7 cellular contexts compared by ENCODE assay signal in the genomic region with DNA sequence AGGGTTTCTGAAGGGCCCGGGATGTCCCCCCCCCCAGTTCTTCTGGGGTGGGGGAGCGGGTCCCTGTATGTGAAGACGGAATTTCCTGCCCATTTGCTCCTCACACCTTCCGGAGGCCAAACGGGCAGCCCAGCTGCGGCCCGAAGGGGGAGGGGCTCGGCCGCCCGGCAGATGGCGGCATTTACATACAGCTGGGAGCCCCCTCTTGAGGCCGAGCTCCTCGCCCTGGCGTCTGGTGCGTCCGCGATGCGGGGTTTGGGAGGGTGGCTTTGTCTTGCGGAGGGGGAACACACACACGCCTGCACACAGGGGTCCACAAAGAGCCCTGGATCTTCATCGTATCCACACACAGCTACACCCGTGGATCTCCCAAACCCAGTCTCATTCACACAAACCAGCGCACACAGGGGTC. TPM values are rescaled to one million over a fixed set of nuclear protein-coding genes. Genes with fewer than 3 reads are reported as not detected.
A peak's percentile ranks its signal among the peaks of the same experiment; 100 is the strongest.
DNase-seq lines count a peak whose midpoint lies in the region; FAIRE-seq and TF ChIP-seq lines count a peak whose summit lies in the region.

No MANE protein-coding gene starts in this region.

- in situ Hi-C loops in SK-MEL-5 (cut with HindIII; ENCODE audit: low pct_unique_long_range_greater_than_20kb, low sequenced_read_pairs): no loop called here

- no peaks in the 10 kb centered on the region for H4K20me1 ChIP-seq in endothelial cell of umbilical vein (replicated peaks; ENCODE audit: control insufficient read depth, extremely low read depth, insufficient read depth, low read length)

- peak overlapping the region; percentile 61 for H3K4me2 ChIP-seq in endothelial cell of umbilical vein (ENCODE audit: insufficient read depth, low read length)

- BruUV-seq in endothelial cell of umbilical vein (replicated peaks; lab: Mats Ljungman, UMichigan): no TSS peak

- H3K9me3 ChIP-seq in endothelial cell of umbilical vein (replicated peaks; ENCODE audit: control insufficient read depth, insufficient read depth, low read length): no peaks in the 10 kb centered on the region
- H3K9me3 ChIP-seq in neuron (ENCODE audit: low read length): no peaks in the 10 kb centered on the region

- peak; percentile 24 for FAIRE-seq in endothelial cell of umbilical vein (lab: Jason Lieb, UNC)

- H3K4me3 ChIP-seq in NB4 (ENCODE audit: low read depth, low read length) (peak overlapping the region; percentile 28), endothelial cell of umbilical vein (replicated peaks in 1 of 3; ENCODE audit: insufficient read depth in 1 of 3, low read depth in 1 of 3, low read length in 3 of 3) (peak overlapping the region in 2 of 3 experiments; percentile 9 to 19), neuron (ENCODE audit: low read length) (peak overlapping the region; percentile 29)

- intact Hi-C loops in endothelial cell of umbilical vein (cut with micrococcal nuclease): loop anchor here (1.0 to 2.0 kb wide), 2 partner anchors 17 to 34 kb away; partner anchors contain the start of genes EID2B and TIMM50

- H2AFZ ChIP-seq in endothelial cell of umbilical vein (ENCODE audit: low read depth, low read length): peak overlapping the region; percentile 68
- H2AFZ ChIP-seq in neuron (ENCODE audit: low read depth, low read length): peak overlapping the region; percentile 30

- CTCF ChIA-PET in GM10248 (lab: Yijun Ruan, JAX): interaction anchor here (0.6 to 1.7 kb wide), 6 partner anchors 8 to 112 kb away, joined by 3 to 6 read pairs (median 3); partner anchors contain the start of gene EID2B
- CTCF ChIA-PET in endothelial cell of umbilical vein (lab: Charles Lee): interaction anchor here (0.7 to 2.2 kb wide), 15 partner anchors 10 to 294 kb away, joined by 3 to 14 read pairs (median 4); partner anchors contain the start of genes EID2 and EID2B

- TF ChIP-seq CTCF in GM10248 (IDR thresholded peaks at IDR 0.05; ENCODE audit: control extremely low read depth, extremely low read depth, low read depth, missing control alignments) (peak; percentile 45), NB4 (IDR thresholded peaks at IDR 0.05; ENCODE audit: low read depth, low read length) (peak; percentile 16), endothelial cell of umbilical vein (IDR thresholded peaks at IDR 0.05; ENCODE audit: extremely low read depth in 1 of 2, insufficient read depth in 1 of 2, low read depth in 1 of 2, low read length in 2 of 2) (peak; percentile 34 to 56)

- H3K9ac ChIP-seq in endothelial cell of umbilical vein (replicated peaks; ENCODE audit: extremely low read depth, insufficient read depth, low read length): no peak overlapping the region

- no peaks in the 10 kb centered on the region for H3K9me1 ChIP-seq in endothelial cell of umbilical vein (replicated peaks; ENCODE audit: control insufficient read depth, extremely low read depth, insufficient read depth, low read length)

- H3K79me2 ChIP-seq in endothelial cell of umbilical vein (ENCODE audit: control insufficient read depth, insufficient read depth, low read length): no peaks in the 10 kb centered on the region

- TF ChIP-seq POLR2A in NB4 (IDR thresholded peaks at IDR 0.05; ENCODE audit: extremely low read depth, insufficient read length) (no peak), endothelial cell of umbilical vein (IDR thresholded peaks at IDR 0.05; ENCODE audit: low read depth, low read length) (no peak)

- peak; percentile 72 for DNase-seq in GM10248 (ENCODE audit: extremely low spot score)
- DNase-seq in NB4 (ENCODE audit: low read depth): peak; percentile 64
- DNase-seq in SK-MEL-5 (ENCODE audit: low read depth, low spot score): peak; percentile 48
- peak; percentile 56 for DNase-seq in endothelial cell of umbilical vein (ENCODE audit: low read depth, low spot score)
- DNase-seq in central memory CD4-positive, alpha-beta T cell: no peak
- no peak for DNase-seq in activated CD4-positive, CD25-positive, alpha-beta regulatory T cell treated with anti-CD3 and anti-CD28 coated beads, Interleukin-2, amount 50 U/mL, for 72 hours

- peaks cover 25 to 27% of the 10 kb centered on the region in 2 experiments for H3K27me3 ChIP-seq in endothelial cell of umbilical vein (ENCODE audit: control insufficient read depth in 2 of 2, insufficient read depth in 2 of 2, low read length in 2 of 2)
- peaks cover 23% of the 10 kb centered on the region for H3K27me3 ChIP-seq in neuron (ENCODE audit: insufficient read depth, low read length)

- dilution Hi-C loops in endothelial cell of umbilical vein (cut with MboI; ENCODE audit: extremely low pct_ligation_motif_present, low sequenced_read_pairs): no loop called here

- no peaks in the 10 kb centered on the region for H3K36me3 ChIP-seq in endothelial cell of umbilical vein (ENCODE audit: control insufficient read depth in 2 of 2, extremely low read depth in 1 of 2, insufficient read depth in 2 of 2, low read length in 2 of 2)
- no peaks in the 10 kb centered on the region for H3K36me3 ChIP-seq in neuron (ENCODE audit: insufficient read depth, low read length)

- H3K4me1 ChIP-seq in endothelial cell of umbilical vein (ENCODE audit: control insufficient read depth, extremely low read depth, insufficient read depth, low read length) (peaks cover 9% of the 10 kb centered on the region), neuron (ENCODE audit: insufficient read depth, low read length) (peaks cover 9% of the 10 kb centered on the region)

- no peak overlapping the region for H3K27ac ChIP-seq in endothelial cell of umbilical vein (ENCODE audit: insufficient read depth, low read depth, low read length)

- POLR2A ChIA-PET in GM10248 (lab: Yijun Ruan, JAX): no interaction called here
- POLR2A ChIA-PET in endothelial cell of umbilical vein (lab: Charles Lee): interaction anchor here (0.7 kb wide), 1 partner anchor 37 kb away, joined by 3 read pairs; no protein-coding TSS in a partner anchor

RNA-seq across cellular contexts. Expression of gene DLL3, which starts 0.9 kb away (rescaled TPM):
- total RNA-seq in SK-MEL-5 (2014; rRNA removed; shearing (Covaris generic)): 42.4 and 45.3 TPM in 2 replicates
- polyA plus RNA-seq in SK-MEL-5 (2015; cell fraction: cytosol; rRNA removed): 83.5 and 86.4 TPM in 2 replicates
- 14.0 and 17.4 TPM in 2 replicates for polyA plus RNA-seq in SK-MEL-5 (2015; cell fraction: nucleus; rRNA removed)
- total RNA-seq in endothelial cell of umbilical vein: 0.40 and 0.55 TPM in 2 replicates
- 0.73 and 0.89 TPM in 2 replicates for polyA plus RNA-seq in endothelial cell of umbilical vein
- 0.41 and 0.42 TPM in 2 replicates for polyA plus RNA-seq in endothelial cell of umbilical vein (2011; cell fraction: cytosol; rRNA removed)
- polyA plus RNA-seq in endothelial cell of umbilical vein (2011; cell fraction: nucleus; rRNA removed): 0.11 and 0.21 TPM in 2 replicates
- 0.87 and 1.3 TPM in 2 replicates for polyA plus RNA-seq in endothelial cell of umbilical vein (2012)
- 0.17 and 0.22 TPM in 2 replicates for polyA minus RNA-seq in endothelial cell of umbilical vein
- polyA minus RNA-seq in endothelial cell of umbilical vein (2011; cell fraction: cytosol; rRNA and poly(A)+ RNA removed): 0.41 TPM
- polyA minus RNA-seq in endothelial cell of umbilical vein (2011; cell fraction: nucleus; rRNA and poly(A)+ RNA removed): not detected in 2 replicates

RNA-seq across cellular contexts. Expression of gene SELENOV, which starts 17.1 kb away (rescaled TPM):
- not detected in 2 replicates for total RNA-seq in SK-MEL-5 (2014; rRNA removed; shearing (Covaris generic))
- not detected in 2 replicates for polyA plus RNA-seq in SK-MEL-5 (2015; cell fraction: cytosol; rRNA removed)
- not detected in 2 replicates for polyA plus RNA-seq in SK-MEL-5 (2015; cell fraction: nucleus; rRNA removed)
- total RNA-seq in endothelial cell of umbilical vein: not detected in 2 replicates
- polyA plus RNA-seq in endothelial cell of umbilical vein: not detected in 2 replicates
- polyA plus RNA-seq in endothelial cell of umbilical vein (2011; cell fraction: cytosol; rRNA removed): not detected in 2 replicates
- not detected in 2 replicates for polyA plus RNA-seq in endothelial cell of umbilical vein (2011; cell fraction: nucleus; rRNA removed)
- not detected in 2 replicates for polyA plus RNA-seq in endothelial cell of umbilical vein (2012)
- polyA minus RNA-seq in endothelial cell of umbilical vein: not detected in 2 replicates
- polyA minus RNA-seq in endothelial cell of umbilical vein (2011; cell fraction: cytosol; rRNA and poly(A)+ RNA removed): not detected
- polyA minus RNA-seq in endothelial cell of umbilical vein (2011; cell fraction: nucleus; rRNA and poly(A)+ RNA removed): not detected in 2 replicates

RNA-seq across cellular contexts. Expression of gene TIMM50, which starts 17.2 kb away (rescaled TPM):
- 431 and 474 TPM in 2 replicates for total RNA-seq in SK-MEL-5 (2014; rRNA removed; shearing (Covaris generic))
- 376 and 405 TPM in 2 replicates for polyA plus RNA-seq in SK-MEL-5 (2015; cell fraction: cytosol; rRNA removed)
- polyA plus RNA-seq in SK-MEL-5 (2015; cell fraction: nucleus; rRNA removed): 466 and 558 TPM in 2 replicates
- 85.7 and 86.1 TPM in 2 replicates for total RNA-seq in endothelial cell of umbilical vein
- polyA plus RNA-seq in endothelial cell of umbilical vein: 118 and 124 TPM in 2 replicates
- polyA plus RNA-seq in endothelial cell of umbilical vein (2011; cell fraction: cytosol; rRNA removed): 87.9 and 99.0 TPM in 2 replicates
- polyA plus RNA-seq in endothelial cell of umbilical vein (2011; cell fraction: nucleus; rRNA removed): 107 TPM in 2 replicates
- 117 and 118 TPM in 2 replicates for polyA plus RNA-seq in endothelial cell of umbilical vein (2012)
- polyA minus RNA-seq in endothelial cell of umbilical vein: 69.4 and 108 TPM in 2 replicates
- 81.6 TPM for polyA minus RNA-seq in endothelial cell of umbilical vein (2011; cell fraction: cytosol; rRNA and poly(A)+ RNA removed)
- 38.4 and 40.2 TPM in 2 replicates for polyA minus RNA-seq in endothelial cell of umbilical vein (2011; cell fraction: nucleus; rRNA and poly(A)+ RNA removed)

RNA-seq across cellular contexts. Expression of gene EID2B, which starts 34.8 kb away (rescaled TPM):
- total RNA-seq in SK-MEL-5 (2014; rRNA removed; shearing (Covaris generic)): 4.2 and 4.3 TPM in 2 replicates
- 3.6 and 5.0 TPM in 2 replicates for polyA plus RNA-seq in SK-MEL-5 (2015; cell fraction: cytosol; rRNA removed)
- polyA plus RNA-seq in SK-MEL-5 (2015; cell fraction: nucleus; rRNA removed): 8.6 and 9.0 TPM in 2 replicates
- total RNA-seq in endothelial cell of umbilical vein: 3.0 and 3.9 TPM in 2 replicates
- polyA plus RNA-seq in endothelial cell of umbilical vein: 1.6 and 1.7 TPM in 2 replicates
- 2.1 and 6.0 TPM in 2 replicates for polyA plus RNA-seq in endothelial cell of umbilical vein (2011; cell fraction: cytosol; rRNA removed)
- 3.5 and 6.3 TPM in 2 replicates for polyA plus RNA-seq in endothelial cell of umbilical vein (2011; cell fraction: nucleus; rRNA removed)
- 2.5 and 4.0 TPM in 2 replicates for polyA plus RNA-seq in endothelial cell of umbilical vein (2012)
- polyA minus RNA-seq in endothelial cell of umbilical vein: 1.5 and 2.6 TPM in 2 replicates
- 1.8 TPM for polyA minus RNA-seq in endothelial cell of umbilical vein (2011; cell fraction: cytosol; rRNA and poly(A)+ RNA removed)
- polyA minus RNA-seq in endothelial cell of umbilical vein (2011; cell fraction: nucleus; rRNA and poly(A)+ RNA removed): 1.4 and 1.7 TPM in 2 replicates

RNA-seq across cellular contexts. Expression of gene EID2, which starts 42.1 kb away (rescaled TPM):
- 16.7 and 20.7 TPM in 2 replicates for total RNA-seq in SK-MEL-5 (2014; rRNA removed; shearing (Covaris generic))
- 18.9 and 20.7 TPM in 2 replicates for polyA plus RNA-seq in SK-MEL-5 (2015; cell fraction: cytosol; rRNA removed)
- 11.9 and 15.8 TPM in 2 replicates for polyA plus RNA-seq in SK-MEL-5 (2015; cell fraction: nucleus; rRNA removed)
- 17.4 and 19.2 TPM in 2 replicates for total RNA-seq in endothelial cell of umbilical vein
- 6.6 TPM in 2 replicates for polyA plus RNA-seq in endothelial cell of umbilical vein
- polyA plus RNA-seq in endothelial cell of umbilical vein (2011; cell fraction: cytosol; rRNA removed): 8.4 and 8.6 TPM in 2 replicates
- polyA plus RNA-seq in endothelial cell of umbilical vein (2011; cell fraction: nucleus; rRNA removed): 3.7 and 5.5 TPM in 2 replicates
- polyA plus RNA-seq in endothelial cell of umbilical vein (2012): 18.9 and 20.8 TPM in 2 replicates
- 4.0 and 5.4 TPM in 2 replicates for polyA minus RNA-seq in endothelial cell of umbilical vein
- 10.4 TPM for polyA minus RNA-seq in endothelial cell of umbilical vein (2011; cell fraction: cytosol; rRNA and poly(A)+ RNA removed)
- polyA minus RNA-seq in endothelial cell of umbilical vein (2011; cell fraction: nucleus; rRNA and poly(A)+ RNA removed): 2.3 and 3.3 TPM in 2 replicates

Comparison
In these comparisons a context has a peak if more than half of its experiments do, and no peak if none do; other contexts are left out.
1. DNase-seq: peak in GM10248 (single experiment), NB4 (single experiment), SK-MEL-5 (single experiment) and endothelial cell of umbilical vein (single experiment); none in central memory CD4-positive, alpha-beta T cell (single experiment) and activated CD4-positive, CD25-positive, alpha-beta regulatory T cell treated with anti-CD3 and anti-CD28 coated beads, Interleukin-2, amount 50 U/mL, for 72 hours (single experiment).
2. RNA of gene DLL3, which starts 0.9 kb away (total RNA-seq): 42.4 to 45.3 TPM in SK-MEL-5; 0.40 to 0.55 TPM in endothelial cell of umbilical vein; every median in the first group is over 10 times any median in the second.
3. Peak in every context shown above with its lines, with median percentiles within 50 percentile points of each other: CTCF ChIP-seq and H3K4me3 ChIP-seq.